In genomic region chr3:115494826-115495225, GRCh38 we compare ENCODE assay signal across 26 cellular contexts.
"Had no signal": no experiment of that assay in that cellular context is flagged by ENCODE, and none has a peak within 500 bp of the region (broad histone marks: within the 10 kb centered on the region; RNA-seq: fewer than 3 reads in every experiment).

No MANE protein-coding gene starts in this region.

- H3K27me3 ChIP-seq: gastrocnemius medialis, heart right ventricle, neural progenitor cell, suprapubic skin, transverse colon, uterus had no signal

- H3K4me3 ChIP-seq: gastrocnemius medialis, heart right ventricle, left ventricle myocardium inferior, neural progenitor cell, psoas muscle, skin epidermis, suprapubic skin, transverse colon, uterus had no signal

- H3K36me3 ChIP-seq: gastrocnemius medialis, heart right ventricle, left ventricle myocardium inferior, neural progenitor cell, suprapubic skin, transverse colon, uterus, WERI-Rb-1 had no signal

- H3K27ac ChIP-seq: gastrocnemius medialis, heart right ventricle, left ventricle myocardium inferior, neural progenitor cell, psoas muscle, skin epidermis, suprapubic skin, transverse colon, uterus, WERI-Rb-1 had no signal

- H3K9me3 ChIP-seq: gastrocnemius medialis, psoas muscle, suprapubic skin, transverse colon, uterus had no signal

- H3K4me1 ChIP-seq: gastrocnemius medialis, neural progenitor cell, psoas muscle, suprapubic skin, transverse colon, uterus had no signal

- DNase-seq: activated CD4-positive, alpha-beta T cell treated with anti-CD3 and anti-CD28 coated beads for 1 hour; activated CD8-positive, alpha-beta memory T cell treated with anti-CD3 and anti-CD28 coated beads for 24 hours; activated CD8-positive, alpha-beta memory T cell treated with anti-CD3 and anti-CD28 coated beads, Interleukin-2, amount 50 U/mL, for 48 hours; activated effector memory CD4-positive, alpha-beta T cell treated with Interleukin-2 at 50 U/mL for 16 hours; activated naive CD4-positive, alpha-beta T cell treated with anti-CD3 and anti-CD28 coated beads, Interleukin-2, amount 10 ng/mL, durations not matched to agents 7 days and 5 days; activated naive CD8-positive, alpha-beta T cell treated with anti-CD3 and anti-CD28 coated beads, Interleukin-2, amount 50 U/mL, for 24 hours; activated T-cell treated with anti-CD3 and anti-CD28 coated beads, Interleukin-2, amount 50 U/mL, for 48 hours; anterior cingulate cortex; effector CD8-positive, alpha-beta T cell; gastrocnemius medialis; heart right ventricle; immature natural killer cell; kidney glomerular epithelial cell; left ventricle myocardium inferior; naive B cell; psoas muscle; right cardiac atrium; stimulated activated CD4-positive, alpha-beta T cell treated with anti-CD3 and anti-CD28 coated beads, Interleukin-15, amount 100 ng/mL, for 24 hours; stimulated activated CD4-positive, alpha-beta T cell treated with anti-CD3 and anti-CD28 coated beads, Interleukin-2, amount 100 ng/mL, for 48 hours; stimulated activated naive CD8-positive, alpha-beta T cell treated with anti-CD3 and anti-CD28 coated beads, Interleukin-15, amount 100 ng/mL, for 72 hours; transverse colon; uterus; WERI-Rb-1 had no signal
